In the genomic region with DNA sequence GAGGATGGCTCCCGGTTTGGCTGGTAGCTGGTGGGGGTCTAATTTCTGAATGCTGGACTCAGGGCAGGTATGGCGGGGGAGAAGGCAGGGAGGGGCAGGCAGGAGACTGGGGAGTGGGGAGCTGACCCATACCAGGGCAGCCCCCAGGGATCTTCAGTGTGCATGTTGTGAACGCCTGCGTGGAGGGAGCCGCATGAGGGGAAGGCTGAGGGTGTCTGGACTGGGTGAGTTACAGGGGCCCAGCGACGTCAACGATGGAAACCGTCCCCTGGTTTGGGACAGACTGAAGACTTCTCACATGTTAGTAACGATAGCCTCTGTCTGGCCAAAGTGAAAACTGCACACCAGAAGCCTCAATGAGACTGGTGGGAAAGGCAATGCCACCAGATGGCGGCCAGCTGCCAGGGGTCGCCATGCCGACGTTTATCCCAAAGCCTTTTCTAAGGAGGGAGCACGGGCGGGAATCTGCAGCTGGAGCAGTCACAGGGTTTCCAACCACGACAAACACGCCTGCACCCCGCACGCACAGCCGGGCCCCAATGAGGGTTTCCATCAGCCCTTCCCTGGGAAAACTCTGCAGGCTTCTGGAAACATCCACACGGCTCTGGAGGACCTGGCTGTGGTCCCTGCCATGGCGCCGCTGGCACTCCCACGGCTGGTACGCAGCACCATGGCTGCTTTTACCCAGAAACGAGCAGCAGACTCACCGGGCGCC, we compare ENCODE assay signal across 23 cellular contexts. TPM values are rescaled to one million over a fixed set of nuclear protein-coding genes. Genes with fewer than 3 reads are reported as not detected.
A peak's percentile ranks its signal among the peaks of the same experiment; 100 is the strongest.
DNase-seq lines count a peak whose midpoint lies in the region; ATAC-seq, FAIRE-seq and TF ChIP-seq lines count a peak whose summit lies in the region.
"Had no signal": no experiment of that assay in that cellular context is flagged by ENCODE, and none has a peak within 500 bp of the region (broad histone marks: within the 10 kb centered on the region; RNA-seq: fewer than 3 reads in every experiment).

No MANE protein-coding gene starts in this region.

- H3K9me3 ChIP-seq in H1 (ENCODE audit: insufficient read depth in 2 of 2, low read depth in 1 of 2, low read length in 1 of 2): peaks cover 0 to 2% of the 10 kb centered on the region in 2 experiments; a peak in 1 of 4 replicates
- H3K9me3 ChIP-seq: psoas muscle, upper lobe of left lung had no signal

- no peak for ATAC-seq in activated T-cell treated with anti-CD3 and anti-CD28 coated beads, Interleukin-2, amount 50 U/mL, for 4 hours
- ATAC-seq: naive thymus-derived CD8-positive, alpha-beta T cell; psoas muscle; T-helper 17 cell had no signal

- H3K14ac ChIP-seq in H1 (ENCODE audit: insufficient read length): no peak overlapping the region

- H4K91ac ChIP-seq in H1 (replicated peaks; ENCODE audit: insufficient read length, low read length): no peak overlapping the region

- H2BK20ac ChIP-seq in H1 (ENCODE audit: low read length): no peak overlapping the region

- H3K27me3 ChIP-seq in H1 (replicated peaks in 1 of 4; ENCODE audit: control insufficient read depth in 3 of 4, extremely low read depth in 1 of 4, insufficient read depth in 3 of 4, low read length in 3 of 4): no peaks in the 10 kb centered on the region; a peak in 1 of 7 replicates
- H3K27me3 ChIP-seq: upper lobe of left lung had no signal

- POLR2A ChIA-PET in H1 (lab: Charles Lee; ENCODE audit: partially characterized antibody): interaction anchor here (0.7 to 5.7 kb wide), 3 partner anchors 14 to 54 kb away, joined by 3 to 21 read pairs (median 5); a partner anchor contains a TSS

- no peaks in the 10 kb centered on the region for H3K27me3 Mint-ChIP-seq in activated T-cell treated with anti-CD3 and anti-CD28 coated beads, Interleukin-2, amount 50 U/mL, for 24 hours
- H3K27me3 Mint-ChIP-seq in HFFc6 (ENCODE audit: insufficient read depth): peaks cover 4% of the 10 kb centered on the region
- no peaks in the 10 kb centered on the region for H3K27me3 Mint-ChIP-seq in progenitor cell of endocrine pancreas
- H3K27me3 Mint-ChIP-seq in activated T-cell treated with anti-CD3 and anti-CD28 coated beads, Interleukin-2, amount 50 U/mL, for 4 hours (ENCODE audit: low read depth): no peaks in the 10 kb centered on the region
- H3K27me3 Mint-ChIP-seq: activated B cell treated with CpG ODN at 0.5 μM for 24 hours; CD4-positive, alpha-beta T cell; naive thymus-derived CD8-positive, alpha-beta T cell; stimulated activated naive CD8-positive, alpha-beta T cell treated with anti-CD3 and anti-CD28 coated beads, Interleukin-15, Interleukin-2, amounts not matched to agents 100 ng/mL and 50 ng/mL, for 24 hours; T-helper 17 cell had no signal

- no peak overlapping the region for H2AFZ ChIP-seq in H1 (ENCODE audit: low read length)

- H3K9ac ChIP-seq in H1 (replicated peaks in 1 of 4; ENCODE audit: extremely low read depth in 1 of 4, low read depth in 3 of 4, low read length in 3 of 4): no peak overlapping the region

- H2BK5ac ChIP-seq in H1 (ENCODE audit: low read depth, low read length): no peak overlapping the region

- H3K23me2 ChIP-seq in H1 (ENCODE audit: low read depth, low read length): no peaks in the 10 kb centered on the region

- H2BK120ac ChIP-seq in H1 (replicated peaks; ENCODE audit: low read depth, low read length): no peak overlapping the region

- H3K4ac ChIP-seq in H1 (replicated peaks; ENCODE audit: insufficient read length, low read depth, low read length): no peak overlapping the region

- DNase-seq in activated T-cell treated with anti-CD3 and anti-CD28 coated beads, Interleukin-2, amount 50 U/mL, for 24 hours: no peak
- DNase-seq in activated T-cell treated with anti-CD3 and anti-CD28 coated beads for 4 hours (no peak), HFFc6 (no peak), H1 (ENCODE audit: low read depth in 1 of 2, low spot score in 2 of 2) (no peak), progenitor cell of endocrine pancreas (ENCODE audit: low spot score, unreplicated experiment) (no peak), NCI-H146 treated with DMSO at 0.1 percent for 48 hours (lab: John Stamatoyannopoulos, UW; ENCODE audit: unreplicated experiment) (no peak), GM20000 (ENCODE audit: low spot score) (no peak)
- no peak for DNase-seq in activated T-cell treated with anti-CD3 and anti-CD28 coated beads, Interleukin-2, amount 50 U/mL, for 4 hours
- DNase-seq: activated B cell treated with CpG ODN at 0.5 μM for 24 hours; activated CD8-positive, alpha-beta memory T cell treated with anti-CD3 and anti-CD28 coated beads for 24 hours; activated effector memory CD4-positive, alpha-beta T cell treated with Interleukin-2 at 50 U/mL for 16 hours; CD4-positive, alpha-beta T cell; NCI-H187 treated with DMSO at 0.1 percent for 48 hours; psoas muscle; SHP77 treated with DMSO at 0.1 percent for 48 hours; T-helper 17 cell; upper lobe of left lung had no signal

- no peak overlapping the region for H3K27ac ChIP-seq in H1 (ENCODE audit: low read depth, low read length)
- H3K27ac ChIP-seq: coronary artery, psoas muscle, upper lobe of left lung had no signal

- no peak overlapping the region for H3K4me3 Mint-ChIP-seq in activated T-cell treated with anti-CD3 and anti-CD28 coated beads, Interleukin-2, amount 50 U/mL, for 24 hours
- H3K4me3 Mint-ChIP-seq in HFFc6 (peak overlapping the region; percentile 45; the same call in 1 of the 2 replicates), progenitor cell of endocrine pancreas (ENCODE audit: low read depth) (no peak overlapping the region)
- H3K4me3 Mint-ChIP-seq in activated T-cell treated with anti-CD3 and anti-CD28 coated beads, Interleukin-2, amount 50 U/mL, for 4 hours: no peak overlapping the region
- H3K4me3 Mint-ChIP-seq: activated B cell treated with CpG ODN at 0.5 μM for 24 hours; CD4-positive, alpha-beta T cell; stimulated activated naive CD8-positive, alpha-beta T cell treated with anti-CD3 and anti-CD28 coated beads, Interleukin-15, Interleukin-2, amounts not matched to agents 100 ng/mL and 50 ng/mL, for 24 hours; T-helper 17 cell had no signal

- FAIRE-seq in H1 (lab: Jason Lieb, UNC): no peak
- FAIRE-seq: A204.1, HTR-8/SVneo had no signal

- peaks cover 5% of the 10 kb centered on the region for H3K4me1 Mint-ChIP-seq in activated T-cell treated with anti-CD3 and anti-CD28 coated beads, Interleukin-2, amount 50 U/mL, for 24 hours (ENCODE audit: low read depth)
- H3K4me1 Mint-ChIP-seq in HFFc6 (ENCODE audit: low read depth): peaks cover 17% of the 10 kb centered on the region
- no peaks in the 10 kb centered on the region for H3K4me1 Mint-ChIP-seq in progenitor cell of endocrine pancreas (ENCODE audit: low read depth)
- peaks cover 3% of the 10 kb centered on the region for H3K4me1 Mint-ChIP-seq in activated T-cell treated with anti-CD3 and anti-CD28 coated beads, Interleukin-2, amount 50 U/mL, for 4 hours (ENCODE audit: low read depth)
- H3K4me1 Mint-ChIP-seq: activated B cell treated with CpG ODN at 0.5 μM for 24 hours had no signal

- H2BK15ac ChIP-seq in H1 (ENCODE audit: low read length): no peak overlapping the region

- CTCF ChIA-PET in H1 (lab: Charles Lee; ENCODE audit: partially characterized antibody): no interaction called here

- H4K5ac ChIP-seq in H1 (ENCODE audit: insufficient read length, low read depth, low read length): no peak overlapping the region

- no peak overlapping the region for H2BK12ac ChIP-seq in H1 (ENCODE audit: low read depth, low read length)

- H3K79me2 ChIP-seq in H1 (ENCODE audit: control insufficient read depth in 1 of 2, insufficient read depth in 2 of 2, low read length in 2 of 2): no peaks in the 10 kb centered on the region; a peak in 1 of 4 replicates

- no peaks in the 10 kb centered on the region for H3K79me1 ChIP-seq in H1 (ENCODE audit: low read depth, low read length)

- no peaks in the 10 kb centered on the region for H3K4me1 ChIP-seq in H1 (replicated peaks in 1 of 4; ENCODE audit: control insufficient read depth in 3 of 4, insufficient read depth in 4 of 4, low read length in 3 of 4)
- H3K4me1 ChIP-seq: psoas muscle, upper lobe of left lung had no signal

- TF ChIP-seq EP300 in H1 (IDR thresholded peaks at IDR 0.05; ENCODE audit: borderline replicate concordance in 1 of 2, low read depth in 2 of 2, low read length in 2 of 2): no peak

- H3K4me2 ChIP-seq in H1 (ENCODE audit: insufficient read depth in 1 of 2, low read depth in 2 of 2, low read length in 2 of 2): no peak overlapping the region

- 94% methylated on average over 26 of the region's 29 CpGs; no CpG with 5 or more reads in 1 of the 2 experiments for WGBS in H1 (ENCODE audit: extremely low coverage in 1 of 2, insufficient coverage in 1 of 2, insufficient read length in 1 of 2, insufficient replicate concordance in 2 of 2, low coverage in 1 of 2, low lambda C conversion rate in 2 of 2, missing lambda C conversion rate in 1 of 2), 2 experiments

- 0 out of 2 replicates have a peak overlapping the region, but pooled peaks have one; percentile 41 for H4K8ac ChIP-seq in H1 (ENCODE audit: extremely low read depth, insufficient read depth, low read length)

- H3K56ac ChIP-seq in H1 (replicated peaks; ENCODE audit: insufficient read length, low read depth, low read length): no peak overlapping the region

- TF ChIP-seq CTCF in HFFc6 (IDR thresholded peaks at IDR 0.05): no peak
- peak in 1 of 3 experiments; percentile 2; a peak in 1 of 4 replicates for TF ChIP-seq CTCF in H1 (IDR thresholded peaks at IDR 0.05; ENCODE audit: control extremely low read depth in 1 of 3, insufficient read depth in 1 of 3, low read depth in 1 of 3, low read length in 3 of 3)
- TF ChIP-seq CTCF in progenitor cell of endocrine pancreas (IDR thresholded peaks at IDR 0.05; ENCODE audit: unreplicated experiment): no peak
- TF ChIP-seq CTCF in GM20000 (IDR thresholded peaks at IDR 0.05; ENCODE audit: extremely low read depth, missing control alignments): no peak

- peaks cover 3 to 21% of the 10 kb centered on the region in 2 experiments for H4K20me1 ChIP-seq in H1 (replicated peaks in 1 of 2; ENCODE audit: control insufficient read depth in 1 of 2, insufficient read depth in 2 of 2, low read length in 2 of 2)

- H3K27ac Mint-ChIP-seq in activated T-cell treated with anti-CD3 and anti-CD28 coated beads, Interleukin-2, amount 50 U/mL, for 24 hours: peak overlapping the region; percentile 75
- peak overlapping the region; percentile 90 for H3K27ac Mint-ChIP-seq in HFFc6
- peak overlapping the region; percentile 64 for H3K27ac Mint-ChIP-seq in progenitor cell of endocrine pancreas
- H3K27ac Mint-ChIP-seq: activated B cell treated with CpG ODN at 0.5 μM for 24 hours; CD4-positive, alpha-beta T cell; T-helper 17 cell had no signal

- H3K9me3 Mint-ChIP-seq in activated T-cell treated with anti-CD3 and anti-CD28 coated beads, Interleukin-2, amount 50 U/mL, for 24 hours: no peaks in the 10 kb centered on the region
- H3K9me3 Mint-ChIP-seq in HFFc6 (no peaks in the 10 kb centered on the region), progenitor cell of endocrine pancreas (ENCODE audit: low read depth) (no peaks in the 10 kb centered on the region)
- H3K9me3 Mint-ChIP-seq in activated T-cell treated with anti-CD3 and anti-CD28 coated beads, Interleukin-2, amount 50 U/mL, for 4 hours: no peaks in the 10 kb centered on the region
- H3K9me3 Mint-ChIP-seq: activated B cell treated with CpG ODN at 0.5 μM for 24 hours; CD4-positive, alpha-beta T cell; naive thymus-derived CD8-positive, alpha-beta T cell; stimulated activated naive CD8-positive, alpha-beta T cell treated with anti-CD3 and anti-CD28 coated beads, Interleukin-15, Interleukin-2, amounts not matched to agents 100 ng/mL and 50 ng/mL, for 24 hours had no signal

- no peak overlapping the region for H3K4me3 ChIP-seq in H1 (ENCODE audit: extremely low read depth in 1 of 4, insufficient read depth in 2 of 4, low read depth in 3 of 4, low read length in 4 of 4)
- H3K4me3 ChIP-seq: coronary artery, lung, psoas muscle, upper lobe of left lung had no signal

- TF ChIP-seq RAD21 in H1 (IDR thresholded peaks at IDR 0.05 in 1 of 2, conservative IDR thresholded peaks at IDR 0.05 in 1 of 2; ENCODE audit: low read depth in 2 of 2, low read length in 2 of 2): no peak

- peaks cover 28 to 79% (median 49%) of the 10 kb centered on the region in 4 experiments for H3K36me3 ChIP-seq in H1 (ENCODE audit: control insufficient read depth in 2 of 4, insufficient read depth in 4 of 4, low read length in 3 of 4)

- peaks cover 96% of the 10 kb centered on the region for H3K36me3 Mint-ChIP-seq in activated T-cell treated with anti-CD3 and anti-CD28 coated beads, Interleukin-2, amount 50 U/mL, for 24 hours (ENCODE audit: low read depth)
- H3K36me3 Mint-ChIP-seq in HFFc6 (ENCODE audit: low read depth) (peaks cover 64% of the 10 kb centered on the region), progenitor cell of endocrine pancreas (ENCODE audit: insufficient read depth) (peaks cover 33% of the 10 kb centered on the region)
- peaks cover 45% of the 10 kb centered on the region for H3K36me3 Mint-ChIP-seq in activated T-cell treated with anti-CD3 and anti-CD28 coated beads, Interleukin-2, amount 50 U/mL, for 4 hours (ENCODE audit: insufficient read depth)

- H2AK5ac ChIP-seq in H1 (ENCODE audit: low read depth, low read length): no peak overlapping the region

- H3K23ac ChIP-seq in H1 (ENCODE audit: insufficient read length): no peak overlapping the region

- no peak for TF ChIP-seq POLR2A in H1 (IDR thresholded peaks at IDR 0.05; ENCODE audit: control extremely low read depth in 1 of 2, low read depth in 2 of 2, low read length in 2 of 2)

- H3K18ac ChIP-seq in H1 (ENCODE audit: extremely low read depth, low read length): no peak overlapping the region

RNA-seq across cellular contexts. Expression of a gene that starts 14.0 kb away (rescaled TPM):
- total RNA-seq in HFFc6 (2021; fragmentation: NEBNext Ultra II Directional; extraction: Animal tissue kit (Norgen Biotek cat#: 25700)): 10 to 100 TPM; 33.5 to 46.0 (median 39.2) TPM
- total RNA-seq in H1 (2021; fragmentation: NEBNext Ultra II Directional; extraction: Animal tissue kit (Norgen Biotek cat#: 25700)): 84.0 and 92.7 TPM in 2 replicates
- polyA plus RNA-seq in H1 (2011; rRNA removed): 66.4 and 78.7 TPM in 2 replicates
- polyA plus RNA-seq in H1 (2011; cell fraction: cytosol; rRNA removed): 50.9 TPM
- polyA plus RNA-seq in H1 (2011; cell fraction: nucleus; rRNA removed): 51.6 TPM
- 61.6 to 68.8 TPM (median 64.8 TPM) in 4 replicates for polyA plus RNA-seq in H1 (2012, experiment 1 of 2)
- polyA plus RNA-seq in H1 (2012, experiment 2 of 2): 77.5 TPM
- polyA plus RNA-seq in H1 (2013, experiment 1 of 2): 38.2 TPM
- 39.3 TPM for polyA plus RNA-seq in H1 (2013, experiment 2 of 2)
- polyA minus RNA-seq in H1 (2011; rRNA and poly(A)+ RNA removed): 70.8 and 98.9 TPM in 2 replicates
- polyA minus RNA-seq in H1 (2011; cell fraction: cytosol; rRNA and poly(A)+ RNA removed): 86.2 TPM
- 29.8 TPM for polyA minus RNA-seq in H1 (2011; cell fraction: nucleus; rRNA and poly(A)+ RNA removed)
- total RNA-seq in progenitor cell of endocrine pancreas: 39.6 and 44.4 TPM in 2 replicates
- 100 to 1,000 TPM; 128 to 170 (median 147) TPM for total RNA-seq in activated T-cell treated with anti-CD3 and anti-CD28 coated beads, Interleukin-2, amount 50 U/mL, for 4 hours

RNA-seq across cellular contexts. Expression of a gene that starts 37.0 kb away (rescaled TPM):
- total RNA-seq in HFFc6 (2021; fragmentation: NEBNext Ultra II Directional; extraction: Animal tissue kit (Norgen Biotek cat#: 25700)): 10 to 100 TPM; 43.7 to 54.6 (median 47.2) TPM
- 58.2 and 64.9 TPM in 2 replicates for total RNA-seq in H1 (2021; fragmentation: NEBNext Ultra II Directional; extraction: Animal tissue kit (Norgen Biotek cat#: 25700))
- polyA plus RNA-seq in H1 (2011; rRNA removed): 41.0 and 56.0 TPM in 2 replicates
- polyA plus RNA-seq in H1 (2011; cell fraction: cytosol; rRNA removed): 71.0 TPM
- polyA plus RNA-seq in H1 (2011; cell fraction: nucleus; rRNA removed): 214 TPM
- polyA plus RNA-seq in H1 (2012, experiment 1 of 2): 49.1 to 68.0 TPM (median 59.0 TPM) in 4 replicates
- polyA plus RNA-seq in H1 (2012, experiment 2 of 2): 11.9 TPM
- 40.9 TPM for polyA plus RNA-seq in H1 (2013, experiment 1 of 2)
- 40.7 TPM for polyA plus RNA-seq in H1 (2013, experiment 2 of 2)
- polyA minus RNA-seq in H1 (2011; rRNA and poly(A)+ RNA removed): 207 and 235 TPM in 2 replicates
- 59.2 TPM for polyA minus RNA-seq in H1 (2011; cell fraction: cytosol; rRNA and poly(A)+ RNA removed)
- 148 TPM for polyA minus RNA-seq in H1 (2011; cell fraction: nucleus; rRNA and poly(A)+ RNA removed)
- 81.1 and 83.7 TPM in 2 replicates for total RNA-seq in progenitor cell of endocrine pancreas
- 100 to 1,000 TPM in 2 of 3 donors, 10 to 100 TPM in 1; 96.7 to 112 (median 111) TPM for total RNA-seq in activated T-cell treated with anti-CD3 and anti-CD28 coated beads, Interleukin-2, amount 50 U/mL, for 4 hours

RNA-seq across cellular contexts. Expression of a gene that starts 37.3 kb away (rescaled TPM):
- 10 to 100 TPM; 19.8 to 22.6 (median 21.9) TPM for total RNA-seq in HFFc6 (2021; fragmentation: NEBNext Ultra II Directional; extraction: Animal tissue kit (Norgen Biotek cat#: 25700))
- total RNA-seq in H1 (2021; fragmentation: NEBNext Ultra II Directional; extraction: Animal tissue kit (Norgen Biotek cat#: 25700)): 15.1 and 17.5 TPM in 2 replicates
- polyA plus RNA-seq in H1 (2011; rRNA removed): 13.8 and 19.5 TPM in 2 replicates
- polyA plus RNA-seq in H1 (2011; cell fraction: cytosol; rRNA removed): 19.4 TPM
- polyA plus RNA-seq in H1 (2011; cell fraction: nucleus; rRNA removed): 13.6 TPM
- 13.2 to 18.6 TPM (median 17.0 TPM) in 4 replicates for polyA plus RNA-seq in H1 (2012, experiment 1 of 2)
- polyA plus RNA-seq in H1 (2012, experiment 2 of 2): 22.3 TPM
- 16.5 TPM for polyA plus RNA-seq in H1 (2013, experiment 1 of 2)
- 16.9 TPM for polyA plus RNA-seq in H1 (2013, experiment 2 of 2)
- 5.6 and 11.0 TPM in 2 replicates for polyA minus RNA-seq in H1 (2011; rRNA and poly(A)+ RNA removed)
- 5.2 TPM for polyA minus RNA-seq in H1 (2011; cell fraction: cytosol; rRNA and poly(A)+ RNA removed)
- 6.8 TPM for polyA minus RNA-seq in H1 (2011; cell fraction: nucleus; rRNA and poly(A)+ RNA removed)
- 24.4 and 25.0 TPM in 2 replicates for total RNA-seq in progenitor cell of endocrine pancreas
- total RNA-seq in activated T-cell treated with anti-CD3 and anti-CD28 coated beads, Interleukin-2, amount 50 U/mL, for 4 hours: 10 to 100 TPM in 1 of 3 donors, 1 to 10 TPM in 2; 5.9 to 11.5 (median 7.0) TPM

RNA-seq across cellular contexts. Expression of a gene that starts 37.5 kb away (rescaled TPM):
- 10 to 100 TPM; 19.4 to 35.5 (median 29.3) TPM for total RNA-seq in HFFc6 (2021; fragmentation: NEBNext Ultra II Directional; extraction: Animal tissue kit (Norgen Biotek cat#: 25700))
- total RNA-seq in H1 (2021; fragmentation: NEBNext Ultra II Directional; extraction: Animal tissue kit (Norgen Biotek cat#: 25700)): 111 and 115 TPM in 2 replicates
- polyA plus RNA-seq in H1 (2011; rRNA removed): 59.7 and 93.1 TPM in 2 replicates
- 59.2 TPM for polyA plus RNA-seq in H1 (2011; cell fraction: cytosol; rRNA removed)
- polyA plus RNA-seq in H1 (2011; cell fraction: nucleus; rRNA removed): 567 TPM
- 107 to 133 TPM (median 124 TPM) in 4 replicates for polyA plus RNA-seq in H1 (2012, experiment 1 of 2)
- polyA plus RNA-seq in H1 (2012, experiment 2 of 2): 41.3 TPM
- polyA plus RNA-seq in H1 (2013, experiment 1 of 2): 59.4 TPM
- 46.8 TPM for polyA plus RNA-seq in H1 (2013, experiment 2 of 2)
- polyA minus RNA-seq in H1 (2011; rRNA and poly(A)+ RNA removed): 173 and 242 TPM in 2 replicates
- polyA minus RNA-seq in H1 (2011; cell fraction: cytosol; rRNA and poly(A)+ RNA removed): 96.7 TPM
- polyA minus RNA-seq in H1 (2011; cell fraction: nucleus; rRNA and poly(A)+ RNA removed): 282 TPM
- total RNA-seq in progenitor cell of endocrine pancreas: 121 and 129 TPM in 2 replicates
- 100 to 1,000 TPM in 2 of 3 donors, 10 to 100 TPM in 1; 98.4 to 110 (median 101) TPM for total RNA-seq in activated T-cell treated with anti-CD3 and anti-CD28 coated beads, Interleukin-2, amount 50 U/mL, for 4 hours
